In genomic region chr7:20307119-20307518, GRCh38 we compare ENCODE assay signal across 9 cellular contexts. TPM values are rescaled to one million over a fixed set of nuclear protein-coding genes. Genes with fewer than 3 reads are reported as not detected.
DNase-seq lines count a peak whose midpoint lies in the region; ATAC-seq and TF ChIP-seq lines count a peak whose summit lies in the region.
"Had no signal": no experiment of that assay in that cellular context is flagged by ENCODE, and none has a peak within 500 bp of the region (broad histone marks: within the 10 kb centered on the region; RNA-seq: fewer than 3 reads in every experiment).

No MANE protein-coding gene starts in this region.

- no peak overlapping the region for H3K4me3 Mint-ChIP-seq in CD4-positive, alpha-beta memory T cell
- H3K4me3 Mint-ChIP-seq: effector memory CD8-positive, alpha-beta T cell had no signal

- H3K27ac Mint-ChIP-seq in CD4-positive, alpha-beta memory T cell = no peak overlapping the region
- H3K27ac Mint-ChIP-seq: effector memory CD8-positive, alpha-beta T cell had no signal

- H3K36me3 ChIP-seq in HUES6 (ENCODE audit: control insufficient read depth, insufficient read depth, low read length) (no peaks in the 10 kb centered on the region), right atrium auricular region (no peaks in the 10 kb centered on the region)
- no peaks in the 10 kb centered on the region for H3K36me3 ChIP-seq in CD4-positive, alpha-beta memory T cell (ENCODE audit: insufficient read depth, low read length)

- peak; percentile 82 for DNase-seq in Daoy (ENCODE audit: low read depth)
- DNase-seq in epithelial cell of proximal tubule (ENCODE audit: low read depth) = peak; percentile 81
- DNase-seq in CD4-positive, alpha-beta memory T cell = no peak
- no peak for DNase-seq in GF-D8 (lab: John Stamatoyannopoulos, UW)
- DNase-seq in stimulated activated naive CD4-positive, alpha-beta T cell (lab: John Stamatoyannopoulos, UW) = no peak
- no peak for DNase-seq in right atrium auricular region (ENCODE audit: low spot score)
- DNase-seq: effector memory CD8-positive, alpha-beta T cell had no signal

- peak overlapping the region; percentile 88 for H3K27ac ChIP-seq in HUES6 (ENCODE audit: low read depth, low read length)
- H3K27ac ChIP-seq in CD4-positive, alpha-beta memory T cell (ENCODE audit: low read depth, low read length) = no peak overlapping the region
- H3K27ac ChIP-seq in right atrium auricular region = no peak overlapping the region

- intact Hi-C loops in CD4-positive, alpha-beta memory T cell (cut with micrococcal nuclease) = no loop called here

- CTCF ChIA-PET in CD4-positive, alpha-beta memory T cell (lab: Charles Lee; ENCODE audit: partially characterized antibody) = no interaction called here

- H3K4me3 ChIP-seq in HUES6 (ENCODE audit: low read depth, low read length) = no peak overlapping the region; the same call in 1 of the 2 replicates
- no peak overlapping the region for H3K4me3 ChIP-seq in epithelial cell of proximal tubule (ENCODE audit: low read depth, low read length)
- no peak overlapping the region for H3K4me3 ChIP-seq in CD4-positive, alpha-beta memory T cell (ENCODE audit: low read length in 2 of 2)
- H3K4me3 ChIP-seq in right atrium auricular region = no peak overlapping the region

- H3K36me3 Mint-ChIP-seq in CD4-positive, alpha-beta memory T cell = no peaks in the 10 kb centered on the region

- TF ChIP-seq CTCF in epithelial cell of proximal tubule (conservative IDR thresholded peaks at IDR 0.05; ENCODE audit: low read depth, low read length) = no peak
- no peak for TF ChIP-seq CTCF in right atrium auricular region (IDR thresholded peaks at IDR 0.05)

- no peaks in the 10 kb centered on the region for H3K27me3 Mint-ChIP-seq in CD4-positive, alpha-beta memory T cell
- H3K27me3 Mint-ChIP-seq: effector memory CD8-positive, alpha-beta T cell had no signal

- no peaks in the 10 kb centered on the region for H3K9me3 ChIP-seq in HUES6 (ENCODE audit: control insufficient read depth, insufficient read depth, low read depth, low read length)
- no peaks in the 10 kb centered on the region for H3K9me3 ChIP-seq in CD4-positive, alpha-beta memory T cell (ENCODE audit: control insufficient read depth in 1 of 2, low read length in 2 of 2)
- H3K9me3 ChIP-seq in right atrium auricular region = no peaks in the 10 kb centered on the region

- peak; percentile 72 for ATAC-seq in GM21737 (IDR thresholded peaks at IDR 0.05; ENCODE audit: unreplicated experiment)
- ATAC-seq: effector memory CD8-positive, alpha-beta T cell had no signal

- H3K27me3 ChIP-seq in HUES6 (ENCODE audit: control insufficient read depth, insufficient read depth, low read length) (no peaks in the 10 kb centered on the region), right atrium auricular region (no peaks in the 10 kb centered on the region)
- no peaks in the 10 kb centered on the region for H3K27me3 ChIP-seq in CD4-positive, alpha-beta memory T cell (ENCODE audit: insufficient read depth, low read length)

- POLR2A ChIA-PET in CD4-positive, alpha-beta memory T cell (lab: Charles Lee; ENCODE audit: partially characterized antibody) = no interaction called here

- no peak overlapping the region for H3K9ac ChIP-seq in HUES6 (ENCODE audit: low read length)

- H3K4me1 ChIP-seq in HUES6 (ENCODE audit: control insufficient read depth, insufficient read depth, low read length) (peaks cover 37% of the 10 kb centered on the region), right atrium auricular region (no peaks in the 10 kb centered on the region)
- H3K4me1 ChIP-seq in CD4-positive, alpha-beta memory T cell (ENCODE audit: insufficient read depth, low read length) = no peaks in the 10 kb centered on the region

- H3K9me3 Mint-ChIP-seq in CD4-positive, alpha-beta memory T cell = peaks cover 0 to 2% (median 0%) of the 10 kb centered on the region in 8 donors

- no peaks in the 10 kb centered on the region for H3K4me1 Mint-ChIP-seq in CD4-positive, alpha-beta memory T cell

RNA-seq across cellular contexts. Expression of gene ITGB8, which starts 23.6 kb away (rescaled TPM):
- 32.0 and 32.9 TPM in 2 replicates for total RNA-seq in Daoy (2014; rRNA removed; shearing (Covaris generic))
- 58.6 and 121 TPM in 2 replicates for total RNA-seq in epithelial cell of proximal tubule
- total RNA-seq in CD4-positive, alpha-beta memory T cell = under 1 TPM; 0.11 to 0.12 TPM
- not detected for polyA plus RNA-seq in CD4-positive, alpha-beta memory T cell
- 1 to 10 TPM; 4.9 to 8.6 TPM for total RNA-seq in right atrium auricular region

Comparison
In these comparisons a context has a peak if more than half of its experiments do, and no peak if none do; other contexts are left out.
1. DNase-seq: peak in Daoy (single experiment) and epithelial cell of proximal tubule (single experiment); none in CD4-positive, alpha-beta memory T cell (0 of 5), GF-D8 (single experiment), stimulated activated naive CD4-positive, alpha-beta T cell (0 of 6) and right atrium auricular region (single experiment).
2. RNA of gene ITGB8, which starts 23.6 kb away (total RNA-seq): 58.6 to 121 TPM in epithelial cell of proximal tubule, 32.0 to 32.9 TPM in Daoy and 4.9 to 8.6 TPM in right atrium auricular region; 0.11 to 0.12 TPM in CD4-positive, alpha-beta memory T cell; every median in the first group is over 4 times any median in the second.